In genomic region chr4:65999518-65999871, GRCh38 we compare ENCODE assay signal across 23 cellular contexts.
DNase-seq lines count a peak whose midpoint lies in the region; ATAC-seq and TF ChIP-seq lines count a peak whose summit lies in the region.
"Had no signal": no experiment of that assay in that cellular context is flagged by ENCODE, and none has a peak within 500 bp of the region (broad histone marks: within the 10 kb centered on the region; RNA-seq: fewer than 3 reads in every experiment).

No MANE protein-coding gene starts in this region.

- CTCF ChIA-PET in WTC11 (lab: Charles Lee): no interaction called here

- POLR2A ChIA-PET in WTC11 (lab: Charles Lee): no interaction called here

- peak overlapping the region in 1 of 2 donors; percentile 45 for H3K4me3 ChIP-seq in neuronal stem cell (ENCODE audit: low read length in 2 of 2)
- no peak overlapping the region for H3K4me3 ChIP-seq in trophoblast cell (ENCODE audit: low read depth, low read length)
- H3K4me3 ChIP-seq: tibial artery had no signal

- H3K9me3 ChIP-seq in neuronal stem cell (replicated peaks in 1 of 2; ENCODE audit: control insufficient read depth in 2 of 2, insufficient read depth in 1 of 2, low read depth in 1 of 2, low read length in 2 of 2) (no peaks in the 10 kb centered on the region), trophoblast cell (ENCODE audit: insufficient read depth, low read depth, low read length) (no peaks in the 10 kb centered on the region)
- H3K9me3 ChIP-seq: BE2C, tibial artery had no signal

- H3K23ac ChIP-seq in neuronal stem cell (ENCODE audit: low read depth, low read length, poor library complexity) (no peak overlapping the region), trophoblast cell (ENCODE audit: low read length) (no peak overlapping the region)

- H3K79me2 ChIP-seq in trophoblast cell (ENCODE audit: control insufficient read depth, insufficient read depth, low read length, poor library complexity): no peaks in the 10 kb centered on the region

- H4K8ac ChIP-seq in neuronal stem cell (ENCODE audit: low read depth, low read length) (no peak overlapping the region), trophoblast cell (ENCODE audit: low read depth, low read length) (no peak overlapping the region)

- H3K79me1 ChIP-seq in neuronal stem cell (ENCODE audit: low read depth, low read length) (no peaks in the 10 kb centered on the region), trophoblast cell (ENCODE audit: low read length) (no peaks in the 10 kb centered on the region)

- H2BK5ac ChIP-seq in neuronal stem cell (ENCODE audit: low read length) (no peak overlapping the region), trophoblast cell (ENCODE audit: low read depth, low read length, poor library complexity) (no peak overlapping the region)

- H4K91ac ChIP-seq in neuronal stem cell (ENCODE audit: low read depth, low read length, poor library complexity) (no peak overlapping the region), trophoblast cell (ENCODE audit: low read depth, low read length) (no peak overlapping the region)

- peak overlapping the region; percentile 83 for H3K4me3 Mint-ChIP-seq in WTC11
- H3K4me3 Mint-ChIP-seq: activated naive CD8-positive, alpha-beta T cell treated with anti-CD3 and anti-CD28 coated beads for 36 hours; activated T-helper 1 cell treated with anti-CD3 and anti-CD28 coated beads, Interleukin-12 subunit alpha, Interleukin-12 subunit beta, Interleukin-2, Interleukin-4 antibody, amounts not matched to agents 30 ng/mL and 10 ng/mL and 1 ng/mL, durations not matched to agents 14 hours and 24 hours and 36 hours; T-helper 2 cell treated with Interferon-gamma antibody and Interleukin-4, amounts not matched to agents 5 μg/mL and 100 μg/mL, for 36 hours had no signal

- peak overlapping the region; percentile 79 for H2AFZ ChIP-seq in neuronal stem cell (ENCODE audit: low read length)
- H2AFZ ChIP-seq in trophoblast cell (ENCODE audit: insufficient read depth, low read length, poor library complexity): no peak overlapping the region

- no peak overlapping the region for H3K18ac ChIP-seq in neuronal stem cell (ENCODE audit: low read length)
- H3K18ac ChIP-seq in trophoblast cell (ENCODE audit: low read length): no peak overlapping the region

- WGBS in neuronal stem cell (ENCODE audit: extremely low coverage in 2 of 2, insufficient read length in 2 of 2, insufficient replicate concordance in 1 of 2), 2 donors: no CpG with 5 or more reads among the region's 1 CpG
- WGBS in trophoblast cell (ENCODE audit: extremely low coverage, insufficient coverage, insufficient read length): no CpG with 5 or more reads among the region's 1 CpG

- no peaks in the 10 kb centered on the region for H3K36me3 ChIP-seq in neuronal stem cell (replicated peaks in 1 of 2; ENCODE audit: control insufficient read depth in 2 of 2, insufficient read depth in 2 of 2, low read length in 2 of 2)
- no peaks in the 10 kb centered on the region for H3K36me3 ChIP-seq in trophoblast cell (ENCODE audit: control insufficient read depth in 1 of 2, insufficient read depth in 2 of 2, low read length in 2 of 2)
- H3K36me3 ChIP-seq: BE2C, tibial artery had no signal

- H3K9me3 Mint-ChIP-seq in WTC11: peaks cover 20% of the 10 kb centered on the region

- no peak overlapping the region for H3K4ac ChIP-seq in neuronal stem cell (ENCODE audit: low read length)
- H3K4ac ChIP-seq in trophoblast cell (ENCODE audit: low read depth, low read length): no peak overlapping the region

- DNase-seq in DMS53 (lab: John Stamatoyannopoulos, UW): peak; percentile 44
- no peak for DNase-seq in DMS53 treated with DMSO at 0.1 percent for 48 hours (lab: John Stamatoyannopoulos, UW; ENCODE audit: unreplicated experiment)
- peak; percentile 63 for DNase-seq in NCI-H146 treated with DMSO at 0.1 percent for 48 hours (lab: John Stamatoyannopoulos, UW; ENCODE audit: unreplicated experiment)
- DNase-seq in WTC11 (ENCODE audit: low spot score): no peak
- DNase-seq in neuronal stem cell (ENCODE audit: low spot score): no peak
- DNase-seq in nucleus accumbens (lab: John Stamatoyannopoulos, UW): no peak
- no peak for DNase-seq in trophoblast cell
- DNase-seq: 8988T; activated CD4-positive, CD25-positive, alpha-beta regulatory T cell; activated naive CD8-positive, alpha-beta T cell treated with anti-CD3 and anti-CD28 coated beads for 36 hours; BE2C; DMS79; foreskin fibroblast; HCEC 1CT; kidney glomerular epithelial cell; NCI-H1092 treated with DMSO at 0.1 percent for 48 hours; NCI-H446; right cardiac atrium; stimulated activated naive CD4-positive, alpha-beta T cell treated with Interleukin-2 at 50 U/mL for 16 hours; tibial artery had no signal

- H3K27ac ChIP-seq in neuronal stem cell (replicated peaks; ENCODE audit: low read length) (no peak overlapping the region), trophoblast cell (ENCODE audit: low read depth, low read length) (no peak overlapping the region)
- H3K27ac ChIP-seq: tibial artery had no signal

- H2BK12ac ChIP-seq in neuronal stem cell (ENCODE audit: low read length) (no peak overlapping the region), trophoblast cell (ENCODE audit: low read length) (no peak overlapping the region)

- ATAC-seq in WTC11 (no peak), GM21381 (IDR thresholded peaks at IDR 0.05; ENCODE audit: unreplicated experiment) (no peak)
- ATAC-seq: right cardiac atrium had no signal

- peaks cover 25% of the 10 kb centered on the region for H3K4me1 Mint-ChIP-seq in WTC11
- H3K4me1 Mint-ChIP-seq: activated naive CD8-positive, alpha-beta T cell treated with anti-CD3 and anti-CD28 coated beads for 36 hours had no signal

- no peak overlapping the region for H3K4me2 ChIP-seq in neuronal stem cell (ENCODE audit: insufficient read depth, low read length, poor library complexity, severe bottlenecking)
- H3K4me2 ChIP-seq in trophoblast cell (ENCODE audit: low read length): no peak overlapping the region

- no peaks in the 10 kb centered on the region for H3K27me3 ChIP-seq in neuronal stem cell (ENCODE audit: control insufficient read depth in 3 of 3, insufficient read depth in 3 of 3, low read depth in 1 of 3, low read length in 3 of 3)
- H3K27me3 ChIP-seq in trophoblast cell (ENCODE audit: insufficient read depth, low read length): no peaks in the 10 kb centered on the region
- H3K27me3 ChIP-seq: BE2C, tibial artery had no signal

- H3K14ac ChIP-seq in neuronal stem cell (ENCODE audit: low read length): no peak overlapping the region
- H3K14ac ChIP-seq in trophoblast cell (ENCODE audit: low read length): no peak overlapping the region

- H3K27ac Mint-ChIP-seq in WTC11: 0 out of 2 replicates have a peak overlapping the region, but pooled peaks have one; percentile 82
- H3K27ac Mint-ChIP-seq: activated naive CD8-positive, alpha-beta T cell treated with anti-CD3 and anti-CD28 coated beads for 36 hours; activated T-helper 1 cell treated with anti-CD3 and anti-CD28 coated beads, Interleukin-12 subunit alpha, Interleukin-12 subunit beta, Interleukin-2, Interleukin-4 antibody, amounts not matched to agents 30 ng/mL and 10 ng/mL and 1 ng/mL, durations not matched to agents 14 hours and 24 hours and 36 hours; T-helper 2 cell treated with Interferon-gamma antibody and Interleukin-4, amounts not matched to agents 5 μg/mL and 100 μg/mL, for 36 hours had no signal

- TF ChIP-seq CTCF in WTC11 (IDR thresholded peaks at IDR 0.05): no peak

- H3K9ac ChIP-seq in neuronal stem cell (ENCODE audit: low read depth, low read length, poor library complexity): no peak overlapping the region
- H3K9ac ChIP-seq in trophoblast cell (ENCODE audit: low read length): no peak overlapping the region

- H2BK120ac ChIP-seq in neuronal stem cell (ENCODE audit: low read depth, low read length) (no peak overlapping the region), trophoblast cell (ENCODE audit: insufficient read depth, low read length, poor library complexity) (no peak overlapping the region)

- no peak overlapping the region for H4K12ac ChIP-seq in trophoblast cell (ENCODE audit: low read depth, low read length)

- no peaks in the 10 kb centered on the region for H3K27me3 Mint-ChIP-seq in WTC11 (ENCODE audit: low read depth)
- H3K27me3 Mint-ChIP-seq: activated naive CD8-positive, alpha-beta T cell treated with anti-CD3 and anti-CD28 coated beads for 36 hours had no signal

- H2AK5ac ChIP-seq in neuronal stem cell (ENCODE audit: low read depth, low read length) (no peak overlapping the region), trophoblast cell (ENCODE audit: low read length) (no peak overlapping the region)

- H3K4me1 ChIP-seq in neuronal stem cell (ENCODE audit: control insufficient read depth in 2 of 2, insufficient read depth in 1 of 2, low read depth in 1 of 2, low read length in 2 of 2) (no peaks in the 10 kb centered on the region), trophoblast cell (ENCODE audit: control insufficient read depth in 1 of 2, insufficient read depth in 2 of 2, low read length in 2 of 2) (no peaks in the 10 kb centered on the region)
- H3K4me1 ChIP-seq: BE2C, tibial artery had no signal

- peaks cover 5% of the 10 kb centered on the region for H3K36me3 Mint-ChIP-seq in WTC11
- H3K36me3 Mint-ChIP-seq: activated naive CD8-positive, alpha-beta T cell treated with anti-CD3 and anti-CD28 coated beads for 36 hours had no signal

- H2BK15ac ChIP-seq in neuronal stem cell (ENCODE audit: low read length): no peak overlapping the region

TF ChIP-seq in WTC11, 78 proteins besides CTCF, POLR2A, EP300 and RAD21 (continues in another document):
- TF ChIP-seq ATF1 (CRISPR knock-in tag; IDR thresholded peaks at IDR 0.05) (no peak), GRHL2 (CRISPR knock-in tag; IDR thresholded peaks at IDR 0.05; ENCODE audit: insufficient replicate concordance, severe bottlenecking) (no peak), ZNF671 (CRISPR knock-in tag; IDR thresholded peaks at IDR 0.05) (no peak), SMAD4 (CRISPR knock-in tag; IDR thresholded peaks at IDR 0.05) (no peak), FOXP1 (CRISPR knock-in tag; IDR thresholded peaks at IDR 0.05; ENCODE audit: borderline replicate concordance) (no peak), SOX15 (CRISPR knock-in tag; IDR thresholded peaks at IDR 0.05) (no peak)
- TF ChIP-seq, protein P1, sequence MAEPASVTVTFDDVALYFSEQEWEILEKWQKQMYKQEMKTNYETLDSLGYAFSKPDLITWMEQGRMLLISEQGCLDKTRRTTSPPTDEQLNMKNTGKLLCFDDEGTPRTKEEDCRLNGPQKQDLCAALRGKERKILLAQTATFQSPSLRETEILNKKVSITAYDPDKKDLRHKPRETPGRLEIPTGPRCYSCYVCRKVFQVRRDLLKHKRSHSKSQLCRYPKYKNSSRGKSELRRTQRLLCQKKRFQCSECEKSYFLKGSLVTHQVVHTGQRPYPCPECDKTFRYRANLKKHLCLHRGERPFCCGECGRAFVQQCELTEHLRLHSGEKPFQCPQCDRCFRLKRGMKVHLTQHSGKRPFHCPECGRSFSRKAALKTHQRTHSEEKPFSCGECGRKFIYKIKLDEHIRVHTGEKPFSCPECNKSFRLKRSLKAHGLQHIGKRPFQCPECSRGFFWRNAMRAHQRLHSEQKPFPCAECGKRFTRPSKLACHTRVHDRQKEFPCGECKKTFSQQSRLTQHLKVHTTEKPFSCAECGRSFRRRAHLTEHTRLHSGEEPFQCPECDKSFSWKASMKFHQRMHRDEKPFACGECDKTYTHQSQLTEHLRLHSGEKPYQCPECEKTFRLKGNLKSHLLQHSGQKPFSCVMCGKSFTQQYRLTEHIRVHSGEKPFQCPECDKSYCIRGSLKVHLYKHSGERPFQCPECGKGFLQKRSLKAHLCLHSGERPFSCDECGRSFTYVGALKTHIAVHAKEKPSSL (CRISPR knock-in tag; conservative IDR thresholded peaks at IDR 0.05): no peak

Comparison
In these comparisons a context has a peak if more than half of its experiments do, and no peak if none do; other contexts are left out.
1. DNase-seq: peak in DMS53 (single experiment) and NCI-H146 treated with DMSO at 0.1 percent for 48 hours (single experiment); none in DMS53 treated with DMSO at 0.1 percent for 48 hours (single experiment), WTC11 (single experiment), neuronal stem cell (single experiment), nucleus accumbens (0 of 56) and trophoblast cell (0 of 2).